In the genomic region with DNA sequence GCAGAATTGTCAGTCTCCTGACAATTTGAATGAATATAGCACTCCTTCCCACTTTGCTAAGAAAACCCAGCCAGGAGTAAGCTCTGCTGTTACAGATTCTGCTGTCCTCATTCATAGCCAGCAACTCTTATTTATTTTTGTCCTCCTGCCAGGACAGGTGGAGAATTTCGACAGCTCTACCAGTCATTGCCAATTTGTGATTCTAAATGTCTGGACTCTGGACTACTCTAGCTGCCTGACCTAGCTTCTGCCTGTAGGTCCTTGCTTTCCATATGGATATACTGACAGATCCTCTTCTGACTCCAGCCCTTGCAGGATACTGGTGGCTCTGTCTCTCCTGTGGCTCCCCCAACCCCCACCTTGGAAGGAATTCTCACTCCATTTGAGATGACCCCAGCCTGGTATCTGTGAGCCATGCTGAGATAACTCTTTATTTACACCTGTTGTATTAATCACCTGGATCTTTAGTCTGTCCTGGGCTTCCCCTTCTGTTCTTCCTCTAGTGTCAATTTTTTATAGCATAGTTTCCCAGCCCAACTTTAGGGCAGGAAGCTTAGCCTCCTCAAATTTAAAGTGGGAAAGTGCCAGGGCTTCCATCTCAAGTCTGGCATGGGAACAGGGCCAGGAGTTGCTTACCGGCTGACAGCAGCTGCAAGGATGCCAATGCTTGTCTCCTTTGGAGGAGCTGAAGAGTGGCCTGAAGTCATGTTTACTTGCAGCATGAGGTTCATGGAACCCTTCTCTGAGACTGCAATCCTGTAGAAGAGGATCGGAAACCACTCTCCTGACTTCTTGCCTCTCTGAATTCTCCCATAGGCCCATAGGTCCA, we compare ENCODE assay signal across 13 cellular contexts. TPM values are rescaled to one million over a fixed set of nuclear protein-coding genes. Genes with fewer than 3 reads are reported as not detected.
"Had no signal": no experiment of that assay in that cellular context is flagged by ENCODE, and none has a peak within 500 bp of the region (broad histone marks: within the 10 kb centered on the region; RNA-seq: fewer than 3 reads in every experiment).

No MANE protein-coding gene starts in this region.

- H3K4me1 Mint-ChIP-seq: central memory CD8-positive, alpha-beta T cell had no signal

- H3K27me3 ChIP-seq: adrenal gland, hepatocyte, transverse colon had no signal

- H3K4me1 ChIP-seq: adrenal gland, lower lobe of right lung, transverse colon had no signal

- H3K4me3 Mint-ChIP-seq: central memory CD8-positive, alpha-beta T cell; natural killer cell had no signal

- ATAC-seq: activated CD4-positive, CD25-positive, alpha-beta regulatory T cell treated with anti-CD3 and anti-CD28 coated beads, Interleukin-2, amount 50 U/mL, for 24 hours; lower lobe of right lung; natural killer cell had no signal

- H3K36me3 Mint-ChIP-seq: natural killer cell had no signal

- H3K27me3 Mint-ChIP-seq: central memory CD8-positive, alpha-beta T cell had no signal

- H3K4me2 ChIP-seq: hepatocyte had no signal

- H2AFZ ChIP-seq: hepatocyte had no signal

- H3K9me3 ChIP-seq: adrenal gland, lower lobe of right lung, transverse colon had no signal

- H3K9me3 Mint-ChIP-seq: central memory CD8-positive, alpha-beta T cell; natural killer cell had no signal

- H3K4me3 ChIP-seq: adrenal gland, hepatocyte, lower lobe of right lung, transverse colon had no signal

- H3K27ac ChIP-seq: adrenal gland, epithelial cell of prostate, hepatocyte, lower lobe of right lung, transverse colon had no signal

- DNase-seq: activated naive CD4-positive, alpha-beta T cell treated with anti-CD3 and anti-CD28 coated beads, Interleukin-2, amount 50 U/mL, for 16 hours; activated T-cell treated with anti-CD3 and anti-CD28 coated beads, Interleukin-2, amount 50 U/mL, for 1 hour; adrenal gland; effector memory CD4-positive, alpha-beta T cell; lower lobe of right lung; natural killer cell; nucleus accumbens; transverse colon had no signal

- H3K27ac Mint-ChIP-seq: natural killer cell had no signal

- H3K79me2 ChIP-seq: hepatocyte had no signal

- H3K36me3 ChIP-seq: adrenal gland, lower lobe of right lung, transverse colon had no signal

RNA-seq across cellular contexts. Expression of gene PM20D1, which starts 6.7 kb away (rescaled TPM):
- total RNA-seq: hepatocyte, skeletal muscle tissue, transverse colon had no signal
